ENCODE assay signal across 9 cellular contexts in the genomic region with DNA sequence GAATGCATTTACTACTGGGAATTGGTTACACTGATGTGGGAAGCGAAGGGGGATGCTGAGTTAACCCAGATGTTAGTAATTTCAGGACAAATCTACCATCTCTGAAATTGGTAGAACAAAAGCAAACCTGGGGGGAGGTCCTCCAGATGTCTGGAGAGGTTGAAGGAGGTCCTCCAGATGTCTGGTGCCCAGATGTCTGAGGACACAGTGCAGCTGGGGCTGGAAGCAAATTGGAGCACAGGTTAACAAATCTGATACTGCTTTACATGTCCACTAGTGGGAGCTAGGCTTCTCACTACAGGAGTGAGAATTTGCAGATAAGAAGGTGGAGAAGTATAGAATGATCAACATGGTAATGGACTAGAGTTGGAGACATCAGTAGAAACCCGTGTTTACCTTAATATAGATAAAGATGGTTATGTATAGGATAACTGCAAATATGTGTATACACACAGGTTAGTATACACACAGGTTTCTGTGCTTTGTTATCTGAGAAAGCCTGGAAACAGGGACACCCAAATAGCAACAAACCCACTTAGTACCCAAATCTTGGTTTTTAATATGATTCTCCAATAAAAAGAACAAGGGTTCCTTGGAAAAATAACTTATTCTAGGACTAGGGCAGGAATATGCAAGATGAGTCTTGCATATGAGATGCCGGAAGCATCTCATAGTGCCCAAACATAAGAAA.
DNase-seq lines count a peak whose midpoint lies in the region; ATAC-seq, FAIRE-seq and TF ChIP-seq lines count a peak whose summit lies in the region.
"Had no signal": no experiment of that assay in that cellular context is flagged by ENCODE, and none has a peak within 500 bp of the region (broad histone marks: within the 10 kb centered on the region; RNA-seq: fewer than 3 reads in every experiment).

No MANE protein-coding gene starts in this region.

- H3K4me3 ChIP-seq in A549: no peak overlapping the region
- H3K4me3 ChIP-seq in Jurkat, Clone E6-1 (ENCODE audit: low read length): no peak overlapping the region
- no peak overlapping the region for H3K4me3 ChIP-seq in choroid plexus epithelial cell (ENCODE audit: low read depth, low read length)
- H3K4me3 ChIP-seq in psoas muscle: no peak overlapping the region

- intact Hi-C loops in psoas muscle (cut with DNase I): no loop called here

- no peak for FAIRE-seq in A549 (lab: Jason Lieb, UNC)

- H3K27ac ChIP-seq in A549: no peak overlapping the region
- no peak overlapping the region for H3K27ac ChIP-seq in substantia nigra (ENCODE audit: low read depth, low read length, poor library complexity, severe bottlenecking)
- no peak overlapping the region for H3K27ac ChIP-seq in psoas muscle

- peak in 1 of 2 experiments; percentile 74; a peak in 3 of 6 replicates for ATAC-seq in A549
- no peak for ATAC-seq in psoas muscle
- no peak for ATAC-seq in GM18517 (IDR thresholded peaks at IDR 0.05; ENCODE audit: unreplicated experiment)

- TF ChIP-seq EP300 in A549 (IDR thresholded peaks at IDR 0.05): no peak

- H3K9me3 ChIP-seq in A549 (no peaks in the 10 kb centered on the region), psoas muscle (no peaks in the 10 kb centered on the region)

- TF ChIP-seq RAD21 in A549 (conservative IDR thresholded peaks at IDR 0.05 in 1 of 2, IDR thresholded peaks at IDR 0.05 in 1 of 2): peak in 1 of 2 experiments; percentile 46; a peak in 2 of 5 replicates

- TF ChIP-seq CTCF in A549 (IDR thresholded peaks at IDR 0.05): peak; percentile 35
- peak; percentile 49 for TF ChIP-seq CTCF in GM13977 (IDR thresholded peaks at IDR 0.05; ENCODE audit: extremely low read depth, insufficient read depth, missing control alignments)
- peak; percentile 74 for TF ChIP-seq CTCF in choroid plexus epithelial cell (conservative IDR thresholded peaks at IDR 0.05; ENCODE audit: low read depth, low read length)
- no peak for TF ChIP-seq CTCF in psoas muscle (IDR thresholded peaks at IDR 0.05)

- no peak for TF ChIP-seq POLR2A in A549 (IDR thresholded peaks at IDR 0.05; ENCODE audit: low read length)

- H3K4me1 ChIP-seq in A549: peaks cover 8% of the 10 kb centered on the region; the same call in 1 of the 3 replicates
- no peaks in the 10 kb centered on the region for H3K4me1 ChIP-seq in psoas muscle

- CTCF ChIA-PET in A549 (lab: Yijun Ruan, JAX): interaction anchor here (0.6 kb wide), 1 partner anchor 18 kb away, joined by 3 read pairs; no protein-coding TSS in a partner anchor

- DNase-seq in A549 (ENCODE audit: low read depth in 1 of 2, low spot score in 1 of 2) (peak in 1 of 2 experiments; percentile 34), GM13977 (ENCODE audit: low spot score) (no peak), choroid plexus epithelial cell (ENCODE audit: low read depth) (peak; percentile 68), substantia nigra (lab: John Stamatoyannopoulos, UW) (no peak), NCI-H510A treated with DMSO at 0.1 percent for 48 hours (lab: John Stamatoyannopoulos, UW) (no peak), psoas muscle (no peak)
- peak; percentile 11 for DNase-seq in Jurkat, Clone E6-1 (ENCODE audit: low read depth, low spot score)
- DNase-seq: cortex of kidney had no signal

- H3K27me3 ChIP-seq in psoas muscle (ENCODE audit: insufficient read depth in 3 of 3, low read length in 2 of 3): no peaks in the 10 kb centered on the region

- WGBS in A549 (ENCODE audit: missing lambda C conversion rate): 64% methylated on average over 3 of the region's 3 CpGs
- 85 to 87% (median 86%) methylated on average over 3 of the region's 3 CpGs for WGBS in psoas muscle, 3 donors

- H3K4me2 ChIP-seq in A549: no peak overlapping the region

- POLR2A ChIA-PET in A549 (lab: Yijun Ruan, JAX): no interaction called here

- in situ Hi-C loops in GM13977 (cut with MboI; ENCODE audit: low pct_unique_long_range_greater_than_20kb, low sequenced_read_pairs, unreplicated experiment): no loop called here

- no peaks in the 10 kb centered on the region for H3K36me3 ChIP-seq in psoas muscle (ENCODE audit: insufficient read depth in 1 of 2, low read depth in 1 of 2)

TF ChIP-seq in A549, 52 proteins besides CTCF, POLR2A, EP300 and RAD21:
- TF ChIP-seq SREBF2 (IDR thresholded peaks at IDR 0.05) (no peak), POLR2AphosphoS2 (conservative IDR thresholded peaks at IDR 0.05; ENCODE audit: low read length) (no peak)
- TF ChIP-seq, protein P1, sequence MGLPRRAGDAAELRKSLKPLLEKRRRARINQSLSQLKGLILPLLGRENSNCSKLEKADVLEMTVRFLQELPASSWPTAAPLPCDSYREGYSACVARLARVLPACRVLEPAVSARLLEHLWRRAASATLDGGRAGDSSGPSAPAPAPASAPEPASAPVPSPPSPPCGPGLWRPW (IDR thresholded peaks at IDR 0.05): no peak
TF ChIP-seq in A549: peak in this region for 0.

Comparison
In these comparisons a context has a peak if more than half of its experiments do, and no peak if none do; other contexts are left out.
1. DNase-seq: peak in Jurkat, Clone E6-1 (single experiment) and choroid plexus epithelial cell (single experiment); none in GM13977 (single experiment), substantia nigra (0 of 49), NCI-H510A treated with DMSO at 0.1 percent for 48 hours (single experiment) and psoas muscle (0 of 2).